Comparison of ENCODE assay signal across 14 cellular contexts in the genomic region with DNA sequence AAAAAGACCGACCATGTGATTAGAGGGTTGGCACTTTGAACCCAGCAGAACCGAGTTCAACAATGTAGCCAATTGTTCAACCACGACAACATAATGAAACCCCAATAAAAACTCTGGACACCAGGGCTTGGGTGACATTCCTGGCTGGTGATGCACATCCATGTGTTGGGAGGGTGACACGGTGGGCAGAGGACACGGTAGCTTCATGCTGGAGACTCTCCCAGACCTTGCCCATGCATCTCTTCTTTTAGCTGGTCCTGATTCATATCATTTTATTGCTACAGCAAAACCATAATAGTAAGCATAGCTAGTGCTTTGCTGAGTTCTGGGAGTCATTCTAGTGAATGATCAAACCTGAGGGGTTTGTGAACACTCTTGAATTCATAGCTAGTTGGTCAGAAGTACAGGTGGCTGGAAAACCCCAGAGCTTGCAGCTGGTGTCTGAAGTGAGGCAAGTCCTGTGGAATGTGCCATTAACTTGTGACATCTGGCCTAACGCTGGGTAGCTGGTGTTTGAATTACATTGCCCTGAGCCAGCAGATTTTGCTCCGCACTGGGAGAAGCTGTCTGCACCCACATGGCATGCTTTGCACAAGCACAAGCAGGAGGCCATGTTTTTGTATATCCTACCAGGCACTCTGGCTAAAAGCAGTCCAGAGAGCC. TPM values are rescaled to one million over a fixed set of nuclear protein-coding genes. Genes with fewer than 3 reads are reported as not detected.
DNase-seq lines count a peak whose midpoint lies in the region; ATAC-seq and TF ChIP-seq lines count a peak whose summit lies in the region.
"Had no signal": no experiment of that assay in that cellular context is flagged by ENCODE, and none has a peak within 500 bp of the region (broad histone marks: within the 10 kb centered on the region; RNA-seq: fewer than 3 reads in every experiment).

No MANE protein-coding gene starts in this region.

- no peaks in the 10 kb centered on the region for H3K9me3 ChIP-seq in liver (ENCODE audit: control insufficient read depth in 4 of 4, low read length in 3 of 4)
- H3K9me3 ChIP-seq: left ventricle myocardium inferior, testis had no signal

- H3K36me3 Mint-ChIP-seq in HFFc6 (ENCODE audit: low read depth), result peaks cover 46% of the 10 kb centered on the region

- H3K27ac Mint-ChIP-seq in HFFc6, result no peak overlapping the region

- no peak overlapping the region for H3K9ac ChIP-seq in liver (ENCODE audit: low read depth in 1 of 2, low read length in 2 of 2)

- H3K4me3 ChIP-seq in astrocyte of the spinal cord (ENCODE audit: low read depth, low read length) (no peak overlapping the region), liver (ENCODE audit: low read depth in 1 of 3, low read length in 3 of 3) (no peak overlapping the region)
- H3K4me3 ChIP-seq: left ventricle myocardium inferior, testis had no signal

- no peaks in the 10 kb centered on the region for H3K27me3 ChIP-seq in liver (ENCODE audit: control insufficient read depth in 4 of 4, insufficient read depth in 4 of 4, low read length in 3 of 4)
- H3K27me3 ChIP-seq: testis had no signal

- no peak for TF ChIP-seq RAD21 in liver (IDR thresholded peaks at IDR 0.05)

- WGBS in liver, result 72% methylated on average over 7 of the region's 7 CpGs

- in situ Hi-C loops in astrocyte of the spinal cord (cut with HindIII; ENCODE audit: low sequenced_read_pairs), result loop anchor here (25.0 kb wide), 1 partner anchor 260 kb away; the partner anchor contains the start of gene VSIG10L2

- TF ChIP-seq CTCF in HFFc6 (IDR thresholded peaks at IDR 0.05) (no peak), astrocyte of the spinal cord (IDR thresholded peaks at IDR 0.05; ENCODE audit: low read depth, low read length) (no peak), liver (IDR thresholded peaks at IDR 0.05; ENCODE audit: low read depth, low read length, missing input control) (no peak)

- peaks cover 0 to 39% (median 7%) of the 10 kb centered on the region in 4 donors for H3K36me3 ChIP-seq in liver (ENCODE audit: control insufficient read depth in 4 of 4, insufficient read depth in 3 of 4, low read depth in 1 of 4, low read length in 3 of 4)

- no peak for ATAC-seq in HG02840 (IDR thresholded peaks at IDR 0.05; ENCODE audit: low FRiP score, unreplicated experiment)

- no peaks in the 10 kb centered on the region; the same call in 1 of the 2 replicates for H3K27me3 Mint-ChIP-seq in HFFc6 (ENCODE audit: insufficient read depth)

- H3K4me3 Mint-ChIP-seq in HFFc6, result no peak overlapping the region

- no peaks in the 10 kb centered on the region; the same call in 1 of the 2 replicates for H3K4me1 Mint-ChIP-seq in HFFc6 (ENCODE audit: low read depth)

- DNase-seq in A172 (ENCODE audit: low spot score) (peak; percentile 35), HFFc6 (peak; percentile 14), astrocyte of the spinal cord (ENCODE audit: low read depth, low spot score) (peak; percentile 10), HuH-7.5 (ENCODE audit: low spot score) (no peak), SW 1271 (lab: John Stamatoyannopoulos, UW) (no peak)
- DNase-seq in stimulated activated CD4-positive, alpha-beta T cell treated with anti-CD3 and anti-CD28 coated beads, Interleukin-1b, Interleukin-23, amount 100 ng/mL, for 48 hours, result no peak
- DNase-seq: activated CD4-positive, alpha-beta T cell treated with anti-CD3 and anti-CD28 coated beads, Interleukin-2, amount 50 U/mL, for 4 hours; activated naive CD4-positive, alpha-beta T cell; left ventricle myocardium inferior; NCI-H1105; posterior cingulate gyrus; testis had no signal

- peak overlapping the region in 1 of 2 donors; percentile 39 for H3K27ac ChIP-seq in liver (ENCODE audit: low read depth in 1 of 2, low read length in 2 of 2)
- H3K27ac ChIP-seq: left ventricle myocardium inferior, testis had no signal

- H3K4me1 ChIP-seq in liver (ENCODE audit: control insufficient read depth in 4 of 4, insufficient read depth in 4 of 4, low read length in 3 of 4), result peaks cover 0 to 16% (median 9%) of the 10 kb centered on the region in 4 donors
- H3K4me1 ChIP-seq: testis had no signal

- peaks cover 7% of the 10 kb centered on the region; the same call in 1 of the 2 replicates for H3K9me3 Mint-ChIP-seq in HFFc6

TF ChIP-seq in liver, 16 proteins besides CTCF, POLR2A, EP300 and RAD21:
- peak; percentile 11 for TF ChIP-seq YY1 (IDR thresholded peaks at IDR 0.05)
- no peak for TF ChIP-seq TAF1 (conservative IDR thresholded peaks at IDR 0.05)

RNA-seq across cellular contexts. Expression of gene RPUSD4, which starts 14.0 kb away (rescaled TPM):
- 12.1 and 16.8 TPM in 2 replicates for total RNA-seq in A172 (2014; rRNA removed; shearing (Covaris generic))
- 10 to 100 TPM; 18.8 to 20.9 (median 19.6) TPM for total RNA-seq in HFFc6 (2021; fragmentation: NEBNext Ultra II Directional; extraction: Animal tissue kit (Norgen Biotek cat#: 25700))
- 10 to 100 TPM; 20.5 to 23.7 TPM for total RNA-seq in liver
- polyA plus RNA-seq in liver, result 10 to 100 TPM in 1 of 2 donors, 1 to 10 TPM in 1; 9.4 to 13.8 TPM

RNA-seq across cellular contexts. Expression of gene FAM118B, which starts 14.2 kb away (rescaled TPM):
- total RNA-seq in A172 (2014; rRNA removed; shearing (Covaris generic)), result 25.4 and 34.5 TPM in 2 replicates
- total RNA-seq in HFFc6 (2021; fragmentation: NEBNext Ultra II Directional; extraction: Animal tissue kit (Norgen Biotek cat#: 25700)), result 10 to 100 TPM; 16.4 to 19.6 (median 17.8) TPM
- total RNA-seq in liver, result 10 to 100 TPM in 1 of 2 donors, 1 to 10 TPM in 1; 6.5 to 12.0 TPM
- 1 to 10 TPM; 3.7 to 6.6 TPM for polyA plus RNA-seq in liver

Comparison
In these comparisons a context has a peak if more than half of its experiments do, and no peak if none do; other contexts are left out.
1. DNase-seq: peak in A172 (single experiment), HFFc6 (single experiment) and astrocyte of the spinal cord (single experiment); none in stimulated activated CD4-positive, alpha-beta T cell treated with anti-CD3 and anti-CD28 coated beads, Interleukin-1b, Interleukin-23, amount 100 ng/mL, for 48 hours (single experiment), HuH-7.5 (single experiment) and SW 1271 (0 of 2).